ENCODE assay signal across 1 cellular context in genomic region chr7:26420600-26420999, GRCh38.
TF ChIP-seq lines count a peak whose summit lies in the region.

No MANE protein-coding gene starts in this region.

TF ChIP-seq in HepG2, 621 proteins besides CTCF, POLR2A, EP300 and RAD21 (continued from another document):
- TF ChIP-seq, protein P1, sequence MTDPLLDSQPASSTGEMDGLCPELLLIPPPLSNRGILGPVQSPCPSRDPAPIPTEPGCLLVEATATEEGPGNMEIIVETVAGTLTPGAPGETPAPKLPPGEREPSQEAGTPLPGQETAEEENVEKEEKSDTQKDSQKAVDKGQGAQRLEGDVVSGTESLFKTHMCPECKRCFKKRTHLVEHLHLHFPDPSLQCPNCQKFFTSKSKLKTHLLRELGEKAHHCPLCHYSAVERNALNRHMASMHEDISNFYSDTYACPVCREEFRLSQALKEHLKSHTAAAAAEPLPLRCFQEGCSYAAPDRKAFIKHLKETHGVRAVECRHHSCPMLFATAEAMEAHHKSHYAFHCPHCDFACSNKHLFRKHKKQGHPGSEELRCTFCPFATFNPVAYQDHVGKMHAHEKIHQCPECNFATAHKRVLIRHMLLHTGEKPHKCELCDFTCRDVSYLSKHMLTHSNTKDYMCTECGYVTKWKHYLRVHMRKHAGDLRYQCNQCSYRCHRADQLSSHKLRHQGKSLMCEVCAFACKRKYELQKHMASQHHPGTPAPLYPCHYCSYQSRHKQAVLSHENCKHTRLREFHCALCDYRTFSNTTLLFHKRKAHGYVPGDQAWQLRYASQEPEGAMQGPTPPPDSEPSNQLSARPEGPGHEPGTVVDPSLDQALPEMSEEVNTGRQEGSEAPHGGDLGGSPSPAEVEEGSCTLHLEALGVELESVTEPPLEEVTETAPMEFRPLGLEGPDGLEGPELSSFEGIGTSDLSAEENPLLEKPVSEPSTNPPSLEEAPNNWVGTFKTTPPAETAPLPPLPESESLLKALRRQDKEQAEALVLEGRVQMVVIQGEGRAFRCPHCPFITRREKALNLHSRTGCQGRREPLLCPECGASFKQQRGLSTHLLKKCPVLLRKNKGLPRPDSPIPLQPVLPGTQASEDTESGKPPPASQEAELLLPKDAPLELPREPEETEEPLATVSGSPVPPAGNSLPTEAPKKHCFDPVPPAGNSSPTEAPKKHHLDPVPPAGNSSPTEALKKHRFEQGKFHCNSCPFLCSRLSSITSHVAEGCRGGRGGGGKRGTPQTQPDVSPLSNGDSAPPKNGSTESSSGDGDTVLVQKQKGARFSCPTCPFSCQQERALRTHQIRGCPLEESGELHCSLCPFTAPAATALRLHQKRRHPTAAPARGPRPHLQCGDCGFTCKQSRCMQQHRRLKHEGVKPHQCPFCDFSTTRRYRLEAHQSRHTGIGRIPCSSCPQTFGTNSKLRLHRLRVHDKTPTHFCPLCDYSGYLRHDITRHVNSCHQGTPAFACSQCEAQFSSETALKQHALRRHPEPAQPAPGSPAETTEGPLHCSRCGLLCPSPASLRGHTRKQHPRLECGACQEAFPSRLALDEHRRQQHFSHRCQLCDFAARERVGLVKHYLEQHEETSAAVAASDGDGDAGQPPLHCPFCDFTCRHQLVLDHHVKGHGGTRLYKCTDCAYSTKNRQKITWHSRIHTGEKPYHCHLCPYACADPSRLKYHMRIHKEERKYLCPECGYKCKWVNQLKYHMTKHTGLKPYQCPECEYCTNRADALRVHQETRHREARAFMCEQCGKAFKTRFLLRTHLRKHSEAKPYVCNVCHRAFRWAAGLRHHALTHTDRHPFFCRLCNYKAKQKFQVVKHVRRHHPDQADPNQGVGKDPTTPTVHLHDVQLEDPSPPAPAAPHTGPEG (CRISPR knock-in tag; IDR thresholded peaks at IDR 0.05) = no peak
- TF ChIP-seq EZH2 (conservative IDR thresholded peaks at IDR 0.05; ENCODE audit: low read depth, low read length) = no peak
- TF ChIP-seq MYNN (CRISPR knock-in tag; IDR thresholded peaks at IDR 0.05; ENCODE audit: low read depth) = no peak
- TF ChIP-seq TGIF2 (CRISPR knock-in tag; IDR thresholded peaks at IDR 0.05) = no peak
- TF ChIP-seq HOXA7 (CRISPR knock-in tag; IDR thresholded peaks at IDR 0.05) = no peak
